ENCODE assay signal across 1 cellular context in genomic region chr2:237495521-237496117, GRCh38.
TF ChIP-seq lines count a peak whose summit lies in the region.

No MANE protein-coding gene starts in this region.

TF ChIP-seq in WTC11, 78 proteins besides CTCF, POLR2A, EP300 and RAD21 (continued from another document):
- TF ChIP-seq CREB1 (CRISPR knock-in tag; IDR thresholded peaks at IDR 0.05): no peak
- TF ChIP-seq NFE2L1 (CRISPR knock-in tag; IDR thresholded peaks at IDR 0.05): no peak
